ENCODE assay signal across 12 cellular contexts in genomic region chr6:134676307-134677281, GRCh38.
A peak's percentile ranks its signal among the peaks of the same experiment; 100 is the strongest.
DNase-seq lines count a peak whose midpoint lies in the region; ATAC-seq, FAIRE-seq and TF ChIP-seq lines count a peak whose summit lies in the region.
"Had no signal": no experiment of that assay in that cellular context is flagged by ENCODE, and none has a peak within 500 bp of the region (broad histone marks: within the 10 kb centered on the region; RNA-seq: fewer than 3 reads in every experiment).

No MANE protein-coding gene starts in this region.

- peak overlapping the region; percentile 31 for H3K27ac ChIP-seq in A673 (ENCODE audit: low read depth, low read length, poor library complexity, severe bottlenecking)
- H3K27ac ChIP-seq in kidney (ENCODE audit: low read depth in 2 of 2, low read length in 2 of 2): peak overlapping the region; percentile 80 to 90
- no peak overlapping the region for H3K27ac ChIP-seq in CD4-positive, alpha-beta T cell (ENCODE audit: low read depth, low read length)
- H3K27ac ChIP-seq in thyroid gland: no peak overlapping the region
- H3K27ac ChIP-seq: sigmoid colon had no signal

- H3K27me3 ChIP-seq in A673 (replicated peaks; ENCODE audit: insufficient read depth, low read depth, low read length, poor library complexity) (no peaks in the 10 kb centered on the region), adipocyte (replicated peaks; ENCODE audit: control insufficient read depth, insufficient read depth, low read length) (no peaks in the 10 kb centered on the region), thyroid gland (no peaks in the 10 kb centered on the region)
- no peaks in the 10 kb centered on the region for H3K27me3 ChIP-seq in CD4-positive, alpha-beta T cell (ENCODE audit: control insufficient read depth, insufficient read depth, low read length)
- H3K27me3 ChIP-seq: sigmoid colon had no signal

- H3K36me3 Mint-ChIP-seq in CD4-positive, alpha-beta T cell (ENCODE audit: low read depth): no peaks in the 10 kb centered on the region
- H3K36me3 Mint-ChIP-seq: memory B cell had no signal

- no TSS peak for BruUV-seq in A673 (replicated peaks; lab: Mats Ljungman, UMichigan)

- H3K9me3 Mint-ChIP-seq in CD4-positive, alpha-beta T cell: no peaks in the 10 kb centered on the region
- H3K9me3 Mint-ChIP-seq: memory B cell had no signal

- TF ChIP-seq CTCF in A673 (conservative IDR thresholded peaks at IDR 0.05; ENCODE audit: low read depth, low read length) (no peak), kidney (IDR thresholded peaks at IDR 0.05; ENCODE audit: borderline replicate concordance, extremely low read depth, insufficient read depth) (peak; percentile 1), thyroid gland (IDR thresholded peaks at IDR 0.05) (no peak)
- no peak for TF ChIP-seq CTCF in CD4-positive, alpha-beta T cell (IDR thresholded peaks at IDR 0.05)

- no peaks in the 10 kb centered on the region for H3K4me1 Mint-ChIP-seq in CD4-positive, alpha-beta T cell (ENCODE audit: low read depth)
- H3K4me1 Mint-ChIP-seq: memory B cell had no signal

- DNase-seq in A673 (ENCODE audit: low spot score): peak; percentile 83
- DNase-seq in NCI-H1436 treated with DMSO at 0.1 percent for 48 hours (lab: John Stamatoyannopoulos, UW): peak; percentile 10
- DNase-seq in adipocyte (ENCODE audit: low read depth): peak; percentile 17
- peak; percentile 79 for DNase-seq in kidney
- DNase-seq in CD4-positive, alpha-beta T cell: no peak
- no peak for DNase-seq in stimulated activated CD8-positive, alpha-beta memory T cell treated with anti-CD3 and anti-CD28 coated beads, Interleukin-4, amount 100 ng/mL, for 48 hours
- DNase-seq in thyroid gland: no peak
- DNase-seq: foreskin melanocyte, NCI-H526 treated with DMSO at 0.1 percent for 48 hours, sigmoid colon had no signal

- TF ChIP-seq POLR2A in thyroid gland (IDR thresholded peaks at IDR 0.05): no peak

- H3K9me3 ChIP-seq in A673 (ENCODE audit: low read depth, low read length, poor library complexity, severe bottlenecking): no peaks in the 10 kb centered on the region
- no peaks in the 10 kb centered on the region for H3K9me3 ChIP-seq in adipocyte (ENCODE audit: control insufficient read depth, low read length)
- H3K9me3 ChIP-seq in kidney (ENCODE audit: control insufficient read depth in 1 of 2, low read length in 2 of 2): no peaks in the 10 kb centered on the region
- no peaks in the 10 kb centered on the region for H3K9me3 ChIP-seq in CD4-positive, alpha-beta T cell (ENCODE audit: control insufficient read depth, low read length)
- no peaks in the 10 kb centered on the region for H3K9me3 ChIP-seq in thyroid gland
- H3K9me3 ChIP-seq: sigmoid colon had no signal

- POLR2A ChIA-PET in A673 (lab: Charles Lee; ENCODE audit: low non-redundant PET): no interaction called here
- POLR2A ChIA-PET in CD4-positive, alpha-beta T cell (lab: Charles Lee): no interaction called here

- WGBS in thyroid gland, 2 donors: 92 to 95% methylated on average over 6 of the region's 6 CpGs

- H3K9ac ChIP-seq in adipocyte (ENCODE audit: low read length): no peak overlapping the region
- H3K9ac ChIP-seq in kidney (ENCODE audit: low read length in 2 of 2): no peak overlapping the region

- H3K4me3 Mint-ChIP-seq in CD4-positive, alpha-beta T cell: no peak overlapping the region
- H3K4me3 Mint-ChIP-seq: memory B cell had no signal

- H3K36me3 ChIP-seq in A673 (ENCODE audit: insufficient read depth, low read length, poor library complexity, severe bottlenecking) (no peaks in the 10 kb centered on the region), adipocyte (ENCODE audit: control insufficient read depth, insufficient read depth, low read length, severe bottlenecking) (no peaks in the 10 kb centered on the region), kidney (ENCODE audit: control insufficient read depth in 1 of 2, insufficient read depth in 2 of 2, low read length in 2 of 2) (no peaks in the 10 kb centered on the region), thyroid gland (no peaks in the 10 kb centered on the region)
- H3K36me3 ChIP-seq: sigmoid colon had no signal

- ATAC-seq in CD4-positive, alpha-beta T cell (ENCODE audit: poor library complexity): no peak
- ATAC-seq in GM19328 (IDR thresholded peaks at IDR 0.05; ENCODE audit: unreplicated experiment): no peak

- CTCF ChIA-PET in A673 (lab: Charles Lee): no interaction called here
- CTCF ChIA-PET in CD4-positive, alpha-beta T cell (lab: Charles Lee): no interaction called here

- H3K27ac Mint-ChIP-seq in CD4-positive, alpha-beta T cell: no peak overlapping the region
- H3K27ac Mint-ChIP-seq: memory B cell had no signal

- H3K4me3 ChIP-seq in A673 (ENCODE audit: low read depth, low read length, poor library complexity, severe bottlenecking) (no peak overlapping the region), adipocyte (ENCODE audit: low read length) (peak overlapping the region; percentile 3), kidney (ENCODE audit: low read length in 2 of 2) (peak overlapping the region; percentile 4 to 17), thyroid gland (replicated peaks in 1 of 3) (no peak overlapping the region)
- H3K4me3 ChIP-seq: sigmoid colon had no signal

- H3K4me1 ChIP-seq in A673 (ENCODE audit: insufficient read depth, low read length, poor library complexity, severe bottlenecking) (peaks cover 65% of the 10 kb centered on the region), adipocyte (ENCODE audit: control insufficient read depth, insufficient read depth, low read length) (peaks cover 19% of the 10 kb centered on the region), kidney (ENCODE audit: control insufficient read depth in 1 of 2, insufficient read depth in 1 of 2, low read depth in 1 of 2, low read length in 2 of 2) (peaks cover 14 to 40% of the 10 kb centered on the region in 2 donors), thyroid gland (peaks cover 0 to 3% of the 10 kb centered on the region in 2 donors)
- H3K4me1 ChIP-seq: sigmoid colon had no signal

- H3K27me3 Mint-ChIP-seq in CD4-positive, alpha-beta T cell: no peaks in the 10 kb centered on the region
- H3K27me3 Mint-ChIP-seq: memory B cell had no signal

- intact Hi-C loops in A673 (cut with micrococcal nuclease; ENCODE audit: unreplicated experiment): loop anchor here (10.0 kb wide), 2 partner anchors 148 to 502 kb away; no protein-coding TSS in a partner anchor
- intact Hi-C loops in kidney (cut with DNase I): no loop called here
- intact Hi-C loops in CD4-positive, alpha-beta T cell (cut with DNase I, micrococcal nuclease): no loop called here
- intact Hi-C loops in thyroid gland (cut with DNase I): no loop called here

- peak; percentile 42 for FAIRE-seq in kidney (lab: Jason Lieb, UNC)

Comparison
In these comparisons a context has a peak if more than half of its experiments do, and no peak if none do; other contexts are left out.
1. DNase-seq: peak in A673 (single experiment), NCI-H1436 treated with DMSO at 0.1 percent for 48 hours (single experiment), adipocyte (single experiment) and kidney (single experiment); none in CD4-positive, alpha-beta T cell (0 of 10), stimulated activated CD8-positive, alpha-beta memory T cell treated with anti-CD3 and anti-CD28 coated beads, Interleukin-4, amount 100 ng/mL, for 48 hours (single experiment) and thyroid gland (0 of 2).
2. H3K27ac ChIP-seq: peak in A673 (single experiment) and kidney (2 of 2); none in CD4-positive, alpha-beta T cell (single experiment) and thyroid gland (0 of 3).
3. H3K4me3 ChIP-seq: peak in adipocyte (single experiment) and kidney (2 of 2); none in A673 (single experiment) and thyroid gland (0 of 3).